In the genomic region with DNA sequence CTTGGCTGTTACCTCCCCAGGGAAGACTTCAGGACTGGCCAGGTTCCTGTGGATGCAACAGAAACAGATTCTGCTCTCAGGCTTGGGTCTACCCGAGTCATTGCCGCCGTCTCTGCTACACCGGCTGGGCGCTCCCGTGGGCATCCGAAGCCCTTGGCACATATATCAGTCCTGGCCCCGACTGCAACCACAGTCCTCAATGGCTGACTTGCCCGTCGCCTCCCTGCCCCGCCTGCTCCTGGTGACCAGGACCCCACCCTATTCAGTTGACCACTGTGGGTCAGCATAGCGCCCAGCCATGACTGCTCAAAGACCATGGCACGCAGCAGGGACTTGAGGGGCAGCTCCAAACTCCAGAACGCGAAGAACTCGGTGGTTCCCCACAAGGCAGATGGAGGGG, we compare ENCODE assay signal across 34 cellular contexts. TPM values are rescaled to one million over a fixed set of nuclear protein-coding genes. Genes with fewer than 3 reads are reported as not detected.
"Had no signal": no experiment of that assay in that cellular context is flagged by ENCODE, and none has a peak within 500 bp of the region (broad histone marks: within the 10 kb centered on the region; RNA-seq: fewer than 3 reads in every experiment).

No MANE protein-coding gene starts in this region.

- H3K27me3 ChIP-seq: body of pancreas, colonic mucosa had no signal

- H3K36me3 ChIP-seq: adrenal gland, colonic mucosa, esophagus muscularis mucosa, gastrocnemius medialis had no signal

- H3K36me3 Mint-ChIP-seq: activated CD4-positive, alpha-beta memory T cell treated with anti-CD3 and anti-CD28 coated beads for 36 hours; activated CD8-positive, alpha-beta memory T cell treated with anti-CD3 and anti-CD28 coated beads, Interleukin-2, amount 10 ng/mL, durations not matched to agents 7 days and 5 days; activated naive CD4-positive, alpha-beta T cell treated with anti-CD3 and anti-CD28 coated beads, Interleukin-2, amount 10 ng/mL, durations not matched to agents 7 days and 5 days; activated naive CD8-positive, alpha-beta T cell treated with anti-CD3 and anti-CD28 coated beads for 36 hours had no signal

- H3K4me1 Mint-ChIP-seq: activated CD4-positive, alpha-beta T cell treated with anti-CD3 and anti-CD28 coated beads for 36 hours; activated CD4-positive, alpha-beta T cell treated with anti-CD3 and anti-CD28 coated beads, Interleukin-2, amount 10 ng/mL, durations not matched to agents 24 days and 14 days; activated CD8-positive, alpha-beta memory T cell treated with anti-CD3 and anti-CD28 coated beads, Interleukin-2, amount 10 ng/mL, durations not matched to agents 7 days and 5 days; activated naive CD4-positive, alpha-beta T cell treated with anti-CD3 and anti-CD28 coated beads, Interleukin-2, amount 10 ng/mL, durations not matched to agents 7 days and 5 days; activated naive CD8-positive, alpha-beta T cell treated with anti-CD3 and anti-CD28 coated beads for 36 hours; activated naive CD8-positive, alpha-beta T cell treated with anti-CD3 and anti-CD28 coated beads, Interleukin-2, amount 50 U/mL, for 24 hours; T-helper 17 cell had no signal

- H3K9me3 Mint-ChIP-seq: activated CD4-positive, alpha-beta memory T cell treated with anti-CD3 and anti-CD28 coated beads for 36 hours; activated CD4-positive, alpha-beta T cell treated with anti-CD3 and anti-CD28 coated beads, Interleukin-2, amount 10 ng/mL, durations not matched to agents 24 days and 14 days; activated naive CD4-positive, alpha-beta T cell treated with anti-CD3 and anti-CD28 coated beads, Interleukin-2, amount 10 ng/mL, durations not matched to agents 7 days and 5 days; activated naive CD8-positive, alpha-beta T cell treated with anti-CD3 and anti-CD28 coated beads for 36 hours; activated naive CD8-positive, alpha-beta T cell treated with anti-CD3 and anti-CD28 coated beads, Interleukin-2, amount 50 U/mL, for 24 hours; activated T-helper 1 cell treated with anti-CD3 and anti-CD28 coated beads, Interleukin-12 subunit alpha, Interleukin-12 subunit beta, Interleukin-2, Interleukin-4 antibody, amounts not matched to agents 30 ng/mL and 10 ng/mL and 1 ng/mL, durations not matched to agents 14 hours and 24 hours and 36 hours; activated T-helper 2 cell treated with anti-CD3 and anti-CD28 coated beads, Interferon-gamma antibody, Interleukin-2, Interleukin-4, amounts not matched to agents 10 μg/mL and 5 μg/mL and 100 μg/mL, durations not matched to agents 14 hours and 24 hours and 36 hours; T-helper 2 cell treated with Interferon-gamma antibody and Interleukin-4, amounts not matched to agents 5 μg/mL and 100 μg/mL, for 36 hours had no signal

- ATAC-seq: activated CD4-positive, alpha-beta T cell treated with anti-CD3 and anti-CD28 coated beads for 36 hours; activated CD8-positive, alpha-beta memory T cell treated with anti-CD3 and anti-CD28 coated beads, Interleukin-2, amount 10 ng/mL, durations not matched to agents 7 days and 5 days; activated CD8-positive, alpha-beta T cell treated with anti-CD3 and anti-CD28 coated beads, Interleukin-2, amount 10 ng/mL, durations not matched to agents 7 days and 5 days; activated naive CD8-positive, alpha-beta T cell treated with anti-CD3 and anti-CD28 coated beads, Interleukin-2, amount 50 U/mL, for 24 hours; body of pancreas; foreskin keratinocyte; gastrocnemius medialis; T-helper 17 cell had no signal

- H3K27ac ChIP-seq: adrenal gland, body of pancreas, colonic mucosa, esophagus muscularis mucosa, foreskin keratinocyte, gastrocnemius medialis had no signal

- DNase-seq: activated CD4-positive, alpha-beta memory T cell treated with anti-CD3 and anti-CD28 coated beads for 36 hours; activated CD4-positive, alpha-beta T cell treated with anti-CD3 and anti-CD28 coated beads for 36 hours; activated CD4-positive, alpha-beta T cell treated with anti-CD3 and anti-CD28 coated beads, Interleukin-2, amount 10 ng/mL, durations not matched to agents 24 days and 14 days; activated CD4-positive, CD25-positive, alpha-beta regulatory T cell; activated CD4-positive, CD25-positive, alpha-beta regulatory T cell treated with anti-CD3 and anti-CD28 coated beads, Interleukin-2, amount 50 U/mL, for 72 hours; activated CD8-positive, alpha-beta memory T cell treated with anti-CD3 and anti-CD28 coated beads, Interleukin-2, amount 10 ng/mL, durations not matched to agents 7 days and 5 days; activated CD8-positive, alpha-beta memory T cell treated with anti-CD3 and anti-CD28 coated beads, Interleukin-2, amount 50 U/mL, for 4 hours; activated CD8-positive, alpha-beta T cell treated with anti-CD3 and anti-CD28 coated beads, Interleukin-2, amount 10 ng/mL, durations not matched to agents 7 days and 5 days; activated effector memory CD4-positive, alpha-beta T cell treated with anti-CD3 and anti-CD28 coated beads, Interleukin-2, amount 50 U/mL, for 16 hours; activated naive CD4-positive, alpha-beta T cell; activated naive CD4-positive, alpha-beta T cell treated with anti-CD3 and anti-CD28 coated beads, Interleukin-2, amount 10 ng/mL, durations not matched to agents 7 days and 5 days; activated naive CD8-positive, alpha-beta T cell treated with anti-CD3 and anti-CD28 coated beads for 36 hours; activated naive CD8-positive, alpha-beta T cell treated with anti-CD3 and anti-CD28 coated beads, Interleukin-2, amount 50 U/mL, for 24 hours; activated T-cell treated with anti-CD3 and anti-CD28 coated beads, Interleukin-2, amount 50 U/mL, for 1 hour; activated T-cell treated with anti-CD3 and anti-CD28 coated beads, Interleukin-2, amount 50 U/mL, for 48 hours; adrenal gland; amygdala; aorta; body of pancreas; caudate nucleus; colonic mucosa; effector CD8-positive, alpha-beta T cell; foreskin keratinocyte; gastrocnemius medialis; glutamatergic neuron; T-helper 1 cell; T-helper 17 cell; T1000 had no signal

- H3K4me3 ChIP-seq: adrenal gland, body of pancreas, colonic mucosa, esophagus muscularis mucosa, gastrocnemius medialis had no signal

- H3K27ac Mint-ChIP-seq: activated CD4-positive, alpha-beta memory T cell treated with anti-CD3 and anti-CD28 coated beads for 36 hours; activated CD4-positive, alpha-beta T cell treated with anti-CD3 and anti-CD28 coated beads for 36 hours; activated CD4-positive, alpha-beta T cell treated with anti-CD3 and anti-CD28 coated beads, Interleukin-2, amount 10 ng/mL, durations not matched to agents 24 days and 14 days; activated CD8-positive, alpha-beta memory T cell treated with anti-CD3 and anti-CD28 coated beads, Interleukin-2, amount 10 ng/mL, durations not matched to agents 7 days and 5 days; activated CD8-positive, alpha-beta T cell treated with anti-CD3 and anti-CD28 coated beads, Interleukin-2, amount 10 ng/mL, durations not matched to agents 7 days and 5 days; activated naive CD4-positive, alpha-beta T cell treated with anti-CD3 and anti-CD28 coated beads, Interleukin-2, amount 10 ng/mL, durations not matched to agents 7 days and 5 days; activated naive CD8-positive, alpha-beta T cell treated with anti-CD3 and anti-CD28 coated beads for 36 hours; activated naive CD8-positive, alpha-beta T cell treated with anti-CD3 and anti-CD28 coated beads, Interleukin-2, amount 50 U/mL, for 24 hours; activated T-helper 1 cell treated with anti-CD3 and anti-CD28 coated beads, Interleukin-12 subunit alpha, Interleukin-12 subunit beta, Interleukin-2, Interleukin-4 antibody, amounts not matched to agents 30 ng/mL and 10 ng/mL and 1 ng/mL, durations not matched to agents 14 hours and 24 hours and 36 hours; activated T-helper 2 cell treated with anti-CD3 and anti-CD28 coated beads, Interferon-gamma antibody, Interleukin-2, Interleukin-4, amounts not matched to agents 10 μg/mL and 5 μg/mL and 100 μg/mL, durations not matched to agents 14 hours and 24 hours and 36 hours; T-helper 17 cell; T-helper 2 cell treated with Interferon-gamma antibody and Interleukin-4, amounts not matched to agents 5 μg/mL and 100 μg/mL, for 36 hours had no signal

- H3K4me1 ChIP-seq: adrenal gland, body of pancreas, colonic mucosa, esophagus muscularis mucosa, foreskin keratinocyte, gastrocnemius medialis had no signal

- H3K4me3 Mint-ChIP-seq: activated CD4-positive, alpha-beta memory T cell treated with anti-CD3 and anti-CD28 coated beads for 36 hours; activated CD4-positive, alpha-beta T cell treated with anti-CD3 and anti-CD28 coated beads for 36 hours; activated CD4-positive, alpha-beta T cell treated with anti-CD3 and anti-CD28 coated beads, Interleukin-2, amount 10 ng/mL, durations not matched to agents 24 days and 14 days; activated CD8-positive, alpha-beta memory T cell treated with anti-CD3 and anti-CD28 coated beads, Interleukin-2, amount 10 ng/mL, durations not matched to agents 7 days and 5 days; activated CD8-positive, alpha-beta T cell treated with anti-CD3 and anti-CD28 coated beads, Interleukin-2, amount 10 ng/mL, durations not matched to agents 7 days and 5 days; activated naive CD4-positive, alpha-beta T cell treated with anti-CD3 and anti-CD28 coated beads, Interleukin-2, amount 10 ng/mL, durations not matched to agents 7 days and 5 days; activated naive CD8-positive, alpha-beta T cell treated with anti-CD3 and anti-CD28 coated beads for 36 hours; activated naive CD8-positive, alpha-beta T cell treated with anti-CD3 and anti-CD28 coated beads, Interleukin-2, amount 50 U/mL, for 24 hours; activated T-helper 1 cell treated with anti-CD3 and anti-CD28 coated beads, Interleukin-12 subunit alpha, Interleukin-12 subunit beta, Interleukin-2, Interleukin-4 antibody, amounts not matched to agents 30 ng/mL and 10 ng/mL and 1 ng/mL, durations not matched to agents 14 hours and 24 hours and 36 hours; T-helper 17 cell; T-helper 2 cell treated with Interferon-gamma antibody and Interleukin-4, amounts not matched to agents 5 μg/mL and 100 μg/mL, for 36 hours had no signal

- H3K9me3 ChIP-seq: adrenal gland, body of pancreas, colonic mucosa, esophagus muscularis mucosa, gastrocnemius medialis had no signal

RNA-seq across cellular contexts. Expression of gene SLC22A11, which starts 29.4 kb away (rescaled TPM):
- total RNA-seq: activated CD4-positive, alpha-beta memory T cell treated with anti-CD3 and anti-CD28 coated beads for 36 hours; activated CD4-positive, alpha-beta T cell treated with anti-CD3 and anti-CD28 coated beads, Interleukin-2, amount 10 ng/mL, durations not matched to agents 24 days and 14 days; activated CD8-positive, alpha-beta memory T cell treated with anti-CD3 and anti-CD28 coated beads for 36 hours; activated CD8-positive, alpha-beta memory T cell treated with anti-CD3 and anti-CD28 coated beads, Interleukin-2, amount 10 ng/mL, durations not matched to agents 7 days and 5 days; activated CD8-positive, alpha-beta T cell treated with anti-CD3 and anti-CD28 coated beads, Interleukin-2, amount 10 ng/mL, durations not matched to agents 7 days and 5 days; activated naive CD8-positive, alpha-beta T cell treated with anti-CD3 and anti-CD28 coated beads for 36 hours; activated T-helper 1 cell treated with anti-CD3 and anti-CD28 coated beads, Interleukin-12 subunit alpha, Interleukin-12 subunit beta, Interleukin-2, Interleukin-4 antibody, amounts not matched to agents 30 ng/mL and 10 ng/mL and 1 ng/mL, durations not matched to agents 14 hours and 24 hours and 36 hours; activated T-helper 2 cell treated with anti-CD3 and anti-CD28 coated beads, Interferon-gamma antibody, Interleukin-2, Interleukin-4, amounts not matched to agents 10 μg/mL and 5 μg/mL and 100 μg/mL, durations not matched to agents 14 hours and 24 hours and 36 hours; body of pancreas; colonic mucosa; dermis microvascular lymphatic vessel endothelial cell; esophagus muscularis mucosa; foreskin keratinocyte; gastrocnemius medialis; T-helper 17 cell had no signal
